Comparison of ENCODE assay signal across 8 cellular contexts in the genomic region with DNA sequence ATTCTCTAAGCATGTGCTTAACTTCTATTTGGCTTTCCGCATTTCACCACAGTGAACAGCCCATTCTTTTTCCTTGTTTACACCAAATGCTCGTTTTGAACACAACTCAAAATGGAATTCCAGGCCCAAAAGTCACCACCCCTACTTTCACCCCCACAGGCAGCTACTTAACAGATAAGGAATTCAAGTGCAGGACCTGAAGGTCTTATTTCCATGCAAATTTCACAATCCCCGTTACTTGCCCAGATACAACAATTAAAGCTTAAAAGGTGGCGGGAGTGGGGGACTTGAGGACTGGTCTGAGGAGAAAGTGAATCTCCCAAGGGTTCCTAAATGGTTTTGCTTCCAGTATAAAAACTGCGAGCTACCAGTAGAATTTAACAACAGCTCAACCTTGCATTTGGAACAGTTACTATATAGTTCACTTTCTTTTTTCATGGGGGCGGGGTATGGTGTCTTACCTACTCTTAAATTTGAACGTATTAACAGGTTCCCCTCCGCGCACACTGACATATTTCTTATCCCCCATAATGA. TPM values are rescaled to one million over a fixed set of nuclear protein-coding genes. Genes with fewer than 3 reads are reported as not detected.
A peak's percentile ranks its signal among the peaks of the same experiment; 100 is the strongest.
DNase-seq lines count a peak whose midpoint lies in the region; ATAC-seq lines count a peak whose summit lies in the region.

No MANE protein-coding gene starts in this region.

- DNase-seq in H7, result peak; percentile 64
- peak; percentile 24 for DNase-seq in hepatic stellate cell (ENCODE audit: low spot score)
- no peak for DNase-seq in ureter (ENCODE audit: low spot score)

- ATAC-seq in activated T-helper 17 cell treated with anti-CD3 and anti-CD28 coated beads, Interleukin-2, amount 50 U/mL, for 72 hours (replicated peaks), result peak; percentile 14
- ATAC-seq in GM19467 (IDR thresholded peaks at IDR 0.05; ENCODE audit: unreplicated experiment) (no peak), HG03378 (IDR thresholded peaks at IDR 0.05; ENCODE audit: unreplicated experiment) (no peak), GM18873 (IDR thresholded peaks at IDR 0.05; ENCODE audit: low FRiP score, unreplicated experiment) (no peak)

- H3K27ac ChIP-seq in skin epidermis, result peak overlapping the region in 5 of 21 experiments; percentile 9 to 80 (median 60)

- peak overlapping the region; percentile 96 for H3K4me3 ChIP-seq in H7 (ENCODE audit: insufficient read depth, low read depth, low read length)
- H3K4me3 ChIP-seq in skin epidermis, result peak overlapping the region; percentile 41 to 63 (median 57)

- H3K27ac Mint-ChIP-seq in activated T-helper 17 cell treated with anti-CD3 and anti-CD28 coated beads, Interleukin-2, amount 50 U/mL, for 72 hours, result peak overlapping the region; percentile 8

- no peaks in the 10 kb centered on the region for H3K36me3 ChIP-seq in H7 (replicated peaks; ENCODE audit: control insufficient read depth, insufficient read depth, low read length)

- no peaks in the 10 kb centered on the region for H3K9me3 Mint-ChIP-seq in activated T-helper 17 cell treated with anti-CD3 and anti-CD28 coated beads, Interleukin-2, amount 50 U/mL, for 72 hours

- H3K27me3 Mint-ChIP-seq in activated T-helper 17 cell treated with anti-CD3 and anti-CD28 coated beads, Interleukin-2, amount 50 U/mL, for 72 hours, result peaks cover 8% of the 10 kb centered on the region

- H3K36me3 Mint-ChIP-seq in activated T-helper 17 cell treated with anti-CD3 and anti-CD28 coated beads, Interleukin-2, amount 50 U/mL, for 72 hours (ENCODE audit: low read depth), result no peaks in the 10 kb centered on the region

- no peaks in the 10 kb centered on the region for H3K4me1 Mint-ChIP-seq in activated T-helper 17 cell treated with anti-CD3 and anti-CD28 coated beads, Interleukin-2, amount 50 U/mL, for 72 hours

- no peaks in the 10 kb centered on the region for H3K27me3 ChIP-seq in H7 (ENCODE audit: control insufficient read depth, insufficient read depth, low read length)

- H3K4me3 Mint-ChIP-seq in activated T-helper 17 cell treated with anti-CD3 and anti-CD28 coated beads, Interleukin-2, amount 50 U/mL, for 72 hours, result peak overlapping the region; percentile 83

RNA-seq across cellular contexts. Expression of gene USP44, which starts 3.7 kb away (rescaled TPM):
- 102 and 142 TPM in 2 replicates for total RNA-seq in H7 (2014; rRNA removed; shearing (Covaris generic))
- under 1 TPM; 0.82 to 0.93 TPM for total RNA-seq in activated T-helper 17 cell treated with anti-CD3 and anti-CD28 coated beads, Interleukin-2, amount 50 U/mL, for 72 hours
- total RNA-seq in ureter, result 1.3 TPM

Comparison
In these comparisons a context has a peak if more than half of its experiments do, and no peak if none do; other contexts are left out.
1. RNA of gene USP44, which starts 3.7 kb away (total RNA-seq): 102 to 142 TPM in H7; 1.3 TPM in ureter (single experiment) and 0.82 to 0.93 TPM in activated T-helper 17 cell treated with anti-CD3 and anti-CD28 coated beads, Interleukin-2, amount 50 U/mL, for 72 hours; every median in the first group is over 10 times any median in the second.